Comparison of ENCODE assay signal across 25 cellular contexts in the genomic region with DNA sequence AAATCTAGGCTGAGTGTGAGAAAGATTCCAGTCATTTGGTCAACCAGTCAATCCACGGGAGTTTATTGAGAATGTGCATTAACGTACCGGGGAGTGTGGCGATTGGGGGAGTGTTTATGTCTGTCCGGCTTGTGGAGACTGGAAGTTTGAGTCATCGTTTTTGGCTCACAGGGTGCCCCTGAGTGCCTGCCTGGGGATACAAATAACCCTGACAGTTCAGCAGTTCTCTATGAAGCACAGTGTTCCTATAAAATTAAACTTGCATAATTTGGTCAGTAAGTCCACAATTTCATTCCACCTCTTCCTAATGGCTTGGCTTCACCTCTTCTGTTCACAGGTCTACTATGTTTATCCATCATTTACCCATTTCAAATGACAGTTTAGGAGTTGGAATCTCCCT.
A peak's percentile ranks its signal among the peaks of the same experiment; 100 is the strongest.
DNase-seq lines count a peak whose midpoint lies in the region; TF ChIP-seq lines count a peak whose summit lies in the region.
"Had no signal": no experiment of that assay in that cellular context is flagged by ENCODE, and none has a peak within 500 bp of the region (broad histone marks: within the 10 kb centered on the region; RNA-seq: fewer than 3 reads in every experiment).

No MANE protein-coding gene starts in this region.

- no peak overlapping the region for H3K4me3 ChIP-seq in colonic mucosa
- H3K4me3 ChIP-seq in prostate gland, result no peak overlapping the region
- H3K4me3 ChIP-seq: body of pancreas, pancreas, spleen, testis had no signal

- H3K9ac ChIP-seq in colonic mucosa (ENCODE audit: low read depth in 2 of 2, low read length in 2 of 2), result no peak overlapping the region

- intact Hi-C loops in colonic mucosa (cut with DNase I) (no loop called here), prostate gland (cut with DNase I) (no loop called here)

- DNase-seq in AG08395 (ENCODE audit: low spot score), result peak; percentile 52
- peak; percentile 8 for DNase-seq in HT1080 (ENCODE audit: low read depth)
- DNase-seq in colonic mucosa, result peak; percentile 21
- peak; percentile 79 for DNase-seq in prostate gland (ENCODE audit: low spot score)
- DNase-seq in NCI-H2227 treated with DMSO at 0.1 percent for 48 hours (lab: John Stamatoyannopoulos, UW), result no peak
- no peak for DNase-seq in occipital lobe (lab: John Stamatoyannopoulos, UW)
- no peak for DNase-seq in GF-D8 (lab: John Stamatoyannopoulos, UW)
- DNase-seq in globus pallidus (ENCODE audit: low spot score), result no peak
- DNase-seq: activated CD4-positive, alpha-beta memory T cell treated with anti-CD3 and anti-CD28 coated beads for 36 hours; activated naive CD4-positive, alpha-beta T cell treated with anti-CD3 and anti-CD28 coated beads, Interleukin-2, amount 10 ng/mL, durations not matched to agents 7 days and 5 days; body of pancreas; CD4-positive, alpha-beta T cell; DMS153; glutamatergic neuron; KBM-7; NCI-H1105; NCI-H2081 treated with DMSO at 0.1 percent for 48 hours; NCI-H510A; pancreas; SHP77; spleen; testis; WERI-Rb-1 had no signal

- 13% methylated on average over 6 of the region's 6 CpGs for WGBS in prostate gland

- H3K27ac ChIP-seq in colonic mucosa (no peak overlapping the region), prostate gland (peak overlapping the region in 1 of 2 donors; percentile 44)
- H3K27ac ChIP-seq: body of pancreas, epithelial cell of prostate, HL-60, pancreas, testis, WERI-Rb-1 had no signal

- no peaks in the 10 kb centered on the region for H3K36me3 ChIP-seq in colonic mucosa
- H3K36me3 ChIP-seq in prostate gland, result no peaks in the 10 kb centered on the region
- H3K36me3 ChIP-seq: pancreas, spleen, WERI-Rb-1 had no signal

- H3K4me1 ChIP-seq in colonic mucosa (no peaks in the 10 kb centered on the region), prostate gland (replicated peaks) (peaks cover 7% of the 10 kb centered on the region)
- H3K4me1 ChIP-seq: body of pancreas, pancreas had no signal

- H3K27me3 ChIP-seq in colonic mucosa (no peaks in the 10 kb centered on the region), prostate gland (replicated peaks; ENCODE audit: insufficient read depth) (no peaks in the 10 kb centered on the region)
- H3K27me3 ChIP-seq: body of pancreas, pancreas, spleen, testis had no signal

- no peak for TF ChIP-seq POLR2A in prostate gland (IDR thresholded peaks at IDR 0.05)

- TF ChIP-seq CTCF in colonic mucosa (IDR thresholded peaks at IDR 0.05) (no peak), prostate gland (IDR thresholded peaks at IDR 0.05) (no peak)

- H3K9me3 ChIP-seq in colonic mucosa (no peaks in the 10 kb centered on the region), prostate gland (no peaks in the 10 kb centered on the region)
- H3K9me3 ChIP-seq: body of pancreas, pancreas, spleen, testis had no signal

Comparison
In these comparisons a context has a peak if more than half of its experiments do, and no peak if none do; other contexts are left out.
1. DNase-seq: peak in AG08395 (single experiment), HT1080 (single experiment), colonic mucosa (single experiment) and prostate gland (single experiment); none in NCI-H2227 treated with DMSO at 0.1 percent for 48 hours (single experiment), occipital lobe (single experiment), GF-D8 (single experiment) and globus pallidus (single experiment).